8 cellular contexts compared by ENCODE assay signal in genomic region chr17:63433746-63434591, GRCh38. TPM values are rescaled to one million over a fixed set of nuclear protein-coding genes. Genes with fewer than 3 reads are reported as not detected.
DNase-seq lines count a peak whose midpoint lies in the region; ATAC-seq and TF ChIP-seq lines count a peak whose summit lies in the region.

No MANE protein-coding gene starts in this region.

- H2AFZ ChIP-seq in smooth muscle cell (ENCODE audit: low read depth): no peak overlapping the region

- H3K27me3 ChIP-seq in WERI-Rb-1 (ENCODE audit: insufficient read depth, low read depth, severe bottlenecking): no peaks in the 10 kb centered on the region
- no peaks in the 10 kb centered on the region for H3K27me3 ChIP-seq in smooth muscle cell (ENCODE audit: low read depth)

- ATAC-seq in Right ventricle myocardium superior (ENCODE audit: poor library complexity): peak; percentile 90

- H4K20me1 ChIP-seq in smooth muscle cell (ENCODE audit: low read depth): no peaks in the 10 kb centered on the region

- intact Hi-C loops in Right ventricle myocardium superior (cut with DNase I): no loop called here

- 67% methylated on average over 32 of the region's 32 CpGs for WGBS in smooth muscle cell (ENCODE audit: low lambda C conversion rate)

- no peaks in the 10 kb centered on the region for H3K9me3 ChIP-seq in WERI-Rb-1 (ENCODE audit: severe bottlenecking)
- H3K9me3 ChIP-seq in smooth muscle cell (replicated peaks; ENCODE audit: low read depth): no peaks in the 10 kb centered on the region

- H3K4me3 ChIP-seq in WERI-Rb-1 (ENCODE audit: low read depth, low read length) (no peak overlapping the region), smooth muscle cell (no peak overlapping the region)

- TF ChIP-seq CTCF in WERI-Rb-1 (IDR thresholded peaks at IDR 0.05; ENCODE audit: low read depth, low read length) (no peak), smooth muscle cell (IDR thresholded peaks at IDR 0.05; ENCODE audit: borderline replicate concordance, insufficient read depth, poor library complexity, severe bottlenecking) (no peak)

- peak overlapping the region; percentile 93 for H3K9ac ChIP-seq in smooth muscle cell (ENCODE audit: low read depth)

- H3K36me3 ChIP-seq in WERI-Rb-1 (peaks cover 25% of the 10 kb centered on the region), smooth muscle cell (ENCODE audit: low read depth) (no peaks in the 10 kb centered on the region)

- H3K79me2 ChIP-seq in smooth muscle cell (ENCODE audit: low read depth): peaks cover 2% of the 10 kb centered on the region

- peak overlapping the region; percentile 76 for H3K27ac ChIP-seq in WERI-Rb-1
- peak overlapping the region; percentile 99 for H3K27ac ChIP-seq in smooth muscle cell (ENCODE audit: low read depth)

- DNase-seq in HCEC 1CT: peak; percentile 89
- DNase-seq in WERI-Rb-1: no peak
- DNase-seq in Right ventricle myocardium superior: peak; percentile 93
- DNase-seq in smooth muscle cell (lab: John Stamatoyannopoulos, UW; ENCODE audit: unreplicated experiment): peak; percentile 47
- DNase-seq in DMS153 (lab: John Stamatoyannopoulos, UW): no peak
- no peak for DNase-seq in DMS79 treated with DMSO at 0.1 percent for 48 hours (lab: John Stamatoyannopoulos, UW)
- DNase-seq in cerebellar cortex (ENCODE audit: low spot score): no peak
- DNase-seq in NCI-H524 treated with DMSO at 0.1 percent for 48 hours (lab: John Stamatoyannopoulos, UW): no peak

- H3K4me1 ChIP-seq in smooth muscle cell (ENCODE audit: low read depth): peaks cover 7% of the 10 kb centered on the region

- peaks cover 18% of the 10 kb centered on the region for H3F3A ChIP-seq in smooth muscle cell (ENCODE audit: low read depth)

- H3K4me2 ChIP-seq in smooth muscle cell: peak overlapping the region; percentile 80

RNA-seq across cellular contexts. Expression of gene CYB561, which starts 12.1 kb away (rescaled TPM):
- total RNA-seq in Right ventricle myocardium superior: 18.9 TPM
- total RNA-seq in smooth muscle cell: 13.6 and 16.5 TPM in 2 replicates
- 24.9 and 40.7 TPM in 2 replicates for polyA plus RNA-seq in smooth muscle cell

RNA-seq across cellular contexts. Expression of gene ACE, which starts 42.9 kb away (rescaled TPM):
- total RNA-seq in Right ventricle myocardium superior (5.4 TPM), smooth muscle cell (0.94 and 1.5 TPM in 2 replicates)
- polyA plus RNA-seq in smooth muscle cell: 0.48 and 2.0 TPM in 2 replicates

Comparison
In these comparisons a context has a peak if more than half of its experiments do, and no peak if none do; other contexts are left out.
1. DNase-seq: peak in HCEC 1CT (single experiment), Right ventricle myocardium superior (single experiment) and smooth muscle cell (single experiment); none in WERI-Rb-1 (single experiment), DMS153 (single experiment), DMS79 treated with DMSO at 0.1 percent for 48 hours (single experiment), cerebellar cortex (single experiment) and NCI-H524 treated with DMSO at 0.1 percent for 48 hours (single experiment).